8 cellular contexts compared by ENCODE assay signal in genomic region chr1:8878448-8879347, GRCh38. TPM values are rescaled to one million over a fixed set of nuclear protein-coding genes. Genes with fewer than 3 reads are reported as not detected.
DNase-seq lines count a peak whose midpoint lies in the region; ATAC-seq and TF ChIP-seq lines count a peak whose summit lies in the region.

Gene ENO1 (minus strand): TSS chr1:8878686. CDS start chr1:8874908, 3,778 bp downstream.

- H2AFZ ChIP-seq in mammary epithelial cell (ENCODE audit: low read depth, low read length) (peak within 1 kb of the TSS; percentile 65), smooth muscle cell (ENCODE audit: low read depth) (peak within 1 kb of the TSS; percentile 85)

- H4K20me1 ChIP-seq in mammary epithelial cell (ENCODE audit: insufficient read depth, low read length) (peaks cover 1% of the 10 kb centered on the region), smooth muscle cell (ENCODE audit: low read depth) (peaks cover 45% of the 10 kb centered on the region)

- DNase-seq in AG04450 (ENCODE audit: low read depth, low spot score) (peak; percentile 96), NCI-H2196 treated with DMSO at 0.1 percent for 48 hours (lab: John Stamatoyannopoulos, UW; ENCODE audit: unreplicated experiment) (peak; percentile 84), mammary epithelial cell (peak; percentile 97), iPS-NIHi7 (ENCODE audit: extremely low spot score) (peak; percentile 91), smooth muscle cell (lab: John Stamatoyannopoulos, UW; ENCODE audit: unreplicated experiment) (peak; percentile 93)

- intact Hi-C loops in mammary epithelial cell (cut with micrococcal nuclease), result loop anchor here (1.0 kb wide), 3 partner anchors 7 to 250 kb away; no protein-coding TSS in a partner anchor

- H3K79me2 ChIP-seq in mammary epithelial cell (ENCODE audit: insufficient read depth, low read length), result peaks cover 49% of the 10 kb centered on the region
- peaks cover 37% of the 10 kb centered on the region for H3K79me2 ChIP-seq in smooth muscle cell (ENCODE audit: low read depth)

- H3K4me1 ChIP-seq in mammary epithelial cell (ENCODE audit: insufficient read depth, low read length) (peaks cover 38% of the 10 kb centered on the region), smooth muscle cell (ENCODE audit: low read depth) (peaks cover 40% of the 10 kb centered on the region)

- H3K4me2 ChIP-seq in mammary epithelial cell (ENCODE audit: insufficient read depth, low read depth, low read length) (peak within 1 kb of the TSS; percentile 82), smooth muscle cell (peak within 1 kb of the TSS; percentile 97)

- H3K9ac ChIP-seq in mammary epithelial cell (ENCODE audit: insufficient read depth, low read length) (peak within 1 kb of the TSS; percentile 91), smooth muscle cell (ENCODE audit: low read depth) (peak within 1 kb of the TSS; percentile 91)

- in situ Hi-C loops in mammary epithelial cell (cut with MboI; ENCODE audit: low sequenced_read_pairs in 2 of 2), result no loop called here

- ATAC-seq in GM18870 (IDR thresholded peaks at IDR 0.05; ENCODE audit: unreplicated experiment), result peak; percentile 66
- peak; percentile 72 for ATAC-seq in HG03108 (IDR thresholded peaks at IDR 0.05; ENCODE audit: unreplicated experiment)

- dilution Hi-C loops in mammary epithelial cell (cut with HindIII; ENCODE audit: low sequenced_read_pairs), result no loop called here

- POLR2A ChIA-PET in AG04450 (lab: Yijun Ruan, JAX), result interaction anchor here (0.5 to 3.0 kb wide), 8 partner anchors 9 to 127 kb away, joined by 4 to 13 read pairs (median 6); no protein-coding TSS in a partner anchor

- H3K9me3 ChIP-seq in AG04450 (ENCODE audit: control insufficient read depth, insufficient read depth, low read length) (no peaks in the 10 kb centered on the region; the same call in 1 of the 2 replicates), mammary epithelial cell (replicated peaks; ENCODE audit: insufficient read depth, low read length) (no peaks in the 10 kb centered on the region), smooth muscle cell (replicated peaks; ENCODE audit: low read depth) (no peaks in the 10 kb centered on the region)

- H3K36me3 ChIP-seq in mammary epithelial cell (ENCODE audit: insufficient read depth, low read length) (peaks cover 14% of the 10 kb centered on the region), smooth muscle cell (ENCODE audit: low read depth) (no peaks in the 10 kb centered on the region)

- peak within 1 kb of the TSS; percentile 94 for H3K27ac ChIP-seq in AG04450 (ENCODE audit: low read depth, low read length)
- H3K27ac ChIP-seq in mammary epithelial cell (ENCODE audit: insufficient read depth, low read depth, low read length), result peak within 1 kb of the TSS; percentile 93
- H3K27ac ChIP-seq in smooth muscle cell (ENCODE audit: low read depth), result peak within 1 kb of the TSS; percentile 97

- peak within 1 kb of the TSS; percentile 95 for H3K4me3 ChIP-seq in AG04450 (ENCODE audit: low read depth, low read length)
- peak within 1 kb of the TSS; percentile 97 for H3K4me3 ChIP-seq in WI38 (ENCODE audit: low read depth, low read length)
- peak within 1 kb of the TSS; percentile 55 to 71 (median 66) for H3K4me3 ChIP-seq in mammary epithelial cell (replicated peaks in 1 of 3; ENCODE audit: insufficient read depth in 1 of 3, low read depth in 2 of 3, low read length in 3 of 3)
- peak within 1 kb of the TSS; percentile 82 for H3K4me3 ChIP-seq in smooth muscle cell

- TF ChIP-seq CTCF in AG04450 (IDR thresholded peaks at IDR 0.05; ENCODE audit: low read depth, low read length) (no peak), WI38 (IDR thresholded peaks at IDR 0.05; ENCODE audit: low read depth, low read length) (no peak), mammary epithelial cell (conservative IDR thresholded peaks at IDR 0.05 in 1 of 2, IDR thresholded peaks at IDR 0.05 in 1 of 2; ENCODE audit: extremely low read depth in 1 of 2, insufficient read depth in 1 of 2, low read depth in 1 of 2, low read length in 2 of 2) (no peak), smooth muscle cell (IDR thresholded peaks at IDR 0.05; ENCODE audit: borderline replicate concordance, insufficient read depth, poor library complexity, severe bottlenecking) (no peak)

- peaks cover 44% of the 10 kb centered on the region for H3F3A ChIP-seq in smooth muscle cell (ENCODE audit: low read depth)

- CTCF ChIA-PET in AG04450 (lab: Charles Lee), result no interaction called here
- CTCF ChIA-PET in mammary epithelial cell (lab: Charles Lee; ENCODE audit: low non-redundant PET), result no interaction called here

- no peaks in the 10 kb centered on the region for H3K27me3 ChIP-seq in AG04450 (ENCODE audit: control insufficient read depth, insufficient read depth, low read length)
- no peaks in the 10 kb centered on the region for H3K27me3 ChIP-seq in mammary epithelial cell (ENCODE audit: insufficient read depth, low read length)
- H3K27me3 ChIP-seq in smooth muscle cell (ENCODE audit: low read depth), result no peaks in the 10 kb centered on the region

- no TSS peak for BruUV-seq in mammary epithelial cell (replicated peaks; lab: Mats Ljungman, UMichigan)

- WGBS in mammary epithelial cell (ENCODE audit: low coverage, missing lambda C conversion rate), result 2% methylated on average over 16 of the region's 103 CpGs
- under 1% methylated on average over 92 of the region's 103 CpGs for WGBS in smooth muscle cell (ENCODE audit: low lambda C conversion rate)

RNA-seq across cellular contexts. Expression of gene ENO1, which starts in this region (rescaled TPM):
- polyA plus RNA-seq in AG04450 (2011; rRNA removed), result 1,423 and 1,563 TPM in 2 replicates
- 1,479 and 1,712 TPM in 2 replicates for polyA minus RNA-seq in AG04450 (2011; rRNA and poly(A)+ RNA removed)
- 1,000 to 10,000 TPM; 1,459 to 2,190 TPM for total RNA-seq in mammary epithelial cell
- 3,004 TPM for polyA plus RNA-seq in mammary epithelial cell
- polyA minus RNA-seq in mammary epithelial cell, result 2,906 TPM
- 1,276 and 1,376 TPM in 2 replicates for total RNA-seq in smooth muscle cell
- 2,156 and 2,235 TPM in 2 replicates for polyA plus RNA-seq in smooth muscle cell

Comparison
In these comparisons a context has a peak if more than half of its experiments do, and no peak if none do; other contexts are left out.
1. Peak in every context shown above with its lines: DNase-seq, ATAC-seq, H3K4me3 ChIP-seq and H3K27ac ChIP-seq.